1 cellular context compared by ENCODE assay signal in the genomic region with DNA sequence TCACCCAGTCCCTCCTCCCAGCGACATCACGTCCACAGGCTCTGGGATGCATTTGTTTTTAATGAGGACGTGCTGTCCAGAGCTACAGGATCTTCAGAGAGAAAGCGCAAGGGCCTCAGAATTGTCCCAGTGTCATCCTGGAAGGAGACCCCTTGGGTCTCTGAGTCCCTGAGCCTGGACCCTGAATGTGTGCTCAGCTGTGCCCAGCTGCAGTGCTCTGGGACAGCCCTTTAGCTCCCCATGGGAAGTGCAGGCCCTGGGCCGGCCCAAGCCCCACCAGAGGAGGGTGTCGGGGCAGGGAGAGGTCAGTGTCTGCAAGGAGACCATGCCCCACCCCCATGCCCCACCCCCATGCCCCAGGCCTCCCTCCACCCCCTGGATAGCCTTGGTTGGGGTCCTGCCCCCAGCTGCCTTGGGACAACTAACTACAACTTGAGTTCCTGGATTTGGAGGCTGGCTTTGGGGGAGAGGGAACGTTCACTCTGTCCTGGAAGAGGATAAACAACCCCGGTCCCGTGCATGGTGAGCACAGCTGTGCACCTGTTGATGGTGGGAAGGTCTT.
TF ChIP-seq lines count a peak whose summit lies in the region.

No MANE protein-coding gene starts in this region.

TF ChIP-seq in GM23338, 12 proteins besides CTCF, POLR2A, EP300 and RAD21:
- no peak for TF ChIP-seq ZNF114 (CRISPR knock-in tag; IDR thresholded peaks at IDR 0.05)
- no peak for TF ChIP-seq POLR2AphosphoS5 (IDR thresholded peaks at IDR 0.05; ENCODE audit: low read depth)
